In the genomic region with DNA sequence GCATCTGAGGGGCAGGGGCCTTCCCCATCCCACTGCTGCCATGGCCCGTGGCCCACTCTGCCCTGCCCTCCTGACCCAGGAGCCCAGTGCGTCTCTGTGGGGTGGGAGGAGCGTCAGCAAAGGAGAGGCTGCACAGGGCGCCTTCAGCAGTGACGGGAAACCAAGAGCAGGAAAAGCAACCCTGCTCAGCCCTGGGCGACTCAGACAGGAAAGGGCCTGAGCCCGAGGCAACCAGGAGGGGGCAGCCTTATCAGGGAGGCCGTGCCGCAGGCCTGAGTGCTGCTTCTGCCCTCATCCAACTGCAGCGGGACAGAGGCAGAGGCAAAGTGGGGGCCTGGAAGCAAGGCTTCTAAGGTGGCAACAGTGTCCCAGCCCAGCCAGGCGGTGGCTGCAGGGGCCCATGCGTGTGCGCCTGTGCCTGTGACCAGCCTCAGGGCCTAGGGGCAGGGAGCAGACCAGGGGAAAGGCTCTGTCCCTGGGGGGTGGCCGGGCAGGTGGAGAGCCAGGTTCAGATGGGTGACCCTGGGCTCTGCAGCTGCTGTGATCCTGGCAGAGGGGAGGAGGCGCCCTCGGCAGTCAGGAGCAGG, we compare ENCODE assay signal across 18 cellular contexts. TPM values are rescaled to one million over a fixed set of nuclear protein-coding genes. Genes with fewer than 3 reads are reported as not detected.
DNase-seq lines count a peak whose midpoint lies in the region; ATAC-seq, FAIRE-seq and TF ChIP-seq lines count a peak whose summit lies in the region.
"Had no signal": no experiment of that assay in that cellular context is flagged by ENCODE, and none has a peak within 500 bp of the region (broad histone marks: within the 10 kb centered on the region; RNA-seq: fewer than 3 reads in every experiment).

No MANE protein-coding gene starts in this region.

- peak overlapping the region; percentile 16 for H3K9ac ChIP-seq in NT2/D1 (ENCODE audit: insufficient read length, low read depth)
- H3K9ac ChIP-seq in endodermal cell (ENCODE audit: extremely low read depth, low read length, poor library complexity, severe bottlenecking): no peak overlapping the region
- no peak overlapping the region for H3K9ac ChIP-seq in smooth muscle cell (ENCODE audit: low read depth)

- H3K4me1 Mint-ChIP-seq in endodermal cell: peaks cover 11% of the 10 kb centered on the region

- no peaks in the 10 kb centered on the region for H4K20me1 ChIP-seq in smooth muscle cell (ENCODE audit: low read depth)

- H3K9me3 Mint-ChIP-seq in endodermal cell: no peaks in the 10 kb centered on the region

- H3K27ac Mint-ChIP-seq in endodermal cell: no peak overlapping the region

- no peaks in the 10 kb centered on the region for H3F3A ChIP-seq in smooth muscle cell (ENCODE audit: low read depth)

- H3K4me3 ChIP-seq in NT2/D1 (ENCODE audit: insufficient read length, low read depth) (no peak overlapping the region), endodermal cell (ENCODE audit: low read length) (no peak overlapping the region), smooth muscle cell (no peak overlapping the region)
- H3K4me3 ChIP-seq: coronary artery, gastrocnemius medialis, pancreas, stomach had no signal

- H3K27me3 Mint-ChIP-seq in endodermal cell (ENCODE audit: insufficient read depth): peaks cover 14% of the 10 kb centered on the region

- no peaks in the 10 kb centered on the region for H3K9me3 ChIP-seq in NT2/D1 (ENCODE audit: insufficient read depth, low read length)
- no peaks in the 10 kb centered on the region for H3K9me3 ChIP-seq in endodermal cell (ENCODE audit: control insufficient read depth, low read length)
- no peaks in the 10 kb centered on the region for H3K9me3 ChIP-seq in smooth muscle cell (replicated peaks; ENCODE audit: low read depth)
- H3K9me3 ChIP-seq: gastrocnemius medialis, pancreas, stomach had no signal

- H3K4me2 ChIP-seq in smooth muscle cell: no peak overlapping the region

- peak; percentile 48 for DNase-seq in NCI-H82 (lab: John Stamatoyannopoulos, UW)
- DNase-seq in NCI-H82 treated with DMSO at 0.1 percent for 48 hours (lab: John Stamatoyannopoulos, UW; ENCODE audit: unreplicated experiment): no peak
- no peak for DNase-seq in NT2/D1 (ENCODE audit: low read depth, low spot score)
- DNase-seq in endodermal cell: peak; percentile 93
- DNase-seq in smooth muscle cell (lab: John Stamatoyannopoulos, UW; ENCODE audit: unreplicated experiment): no peak
- no peak for DNase-seq in inferior parietal cortex (ENCODE audit: extremely low spot score)
- no peak for DNase-seq in H54 (ENCODE audit: insufficient read length, low spot score)
- DNase-seq: activated CD4-positive, alpha-beta T cell treated with anti-CD3 and anti-CD28 coated beads for 1 hour; gastrocnemius medialis; GDM1; SHP77 treated with DMSO at 0.1 percent for 48 hours; stimulated activated CD4-positive, alpha-beta T cell treated with anti-CD3 and anti-CD28 coated beads, Interleukin-1b, Interleukin-23, amount 100 ng/mL, for 48 hours; stomach had no signal

- no peaks in the 10 kb centered on the region for H3K36me3 Mint-ChIP-seq in endodermal cell (ENCODE audit: low read depth)

- H3K4me3 Mint-ChIP-seq in endodermal cell: no peak overlapping the region

- TF ChIP-seq POLR2A in H54 (IDR thresholded peaks at IDR 0.05; ENCODE audit: low read depth, low read length): no peak

- TF ChIP-seq CTCF in endodermal cell (conservative IDR thresholded peaks at IDR 0.05): peak; percentile 79
- TF ChIP-seq CTCF in smooth muscle cell (IDR thresholded peaks at IDR 0.05; ENCODE audit: borderline replicate concordance, insufficient read depth, poor library complexity, severe bottlenecking): peak; percentile 21

- no peak overlapping the region for H2AFZ ChIP-seq in smooth muscle cell (ENCODE audit: low read depth)

- WGBS in endodermal cell (ENCODE audit: insufficient coverage in 1 of 2, insufficient read length in 1 of 2), 2 experiments: 79 to 82% methylated on average over 8 to 16 of the region's 16 CpGs
- WGBS in smooth muscle cell (ENCODE audit: low lambda C conversion rate): 77% methylated on average over 16 of the region's 16 CpGs

- ATAC-seq in HG03378 (IDR thresholded peaks at IDR 0.05; ENCODE audit: unreplicated experiment): no peak
- ATAC-seq: gastrocnemius medialis had no signal

- no peaks in the 10 kb centered on the region for H3K27me3 ChIP-seq in NT2/D1 (ENCODE audit: insufficient read depth, insufficient read length)
- H3K27me3 ChIP-seq in endodermal cell (ENCODE audit: control insufficient read depth, insufficient read depth, low read length, poor library complexity, severe bottlenecking): no peaks in the 10 kb centered on the region
- no peaks in the 10 kb centered on the region for H3K27me3 ChIP-seq in smooth muscle cell (ENCODE audit: low read depth)
- H3K27me3 ChIP-seq: gastrocnemius medialis had no signal

- no peaks in the 10 kb centered on the region for H3K79me2 ChIP-seq in smooth muscle cell (ENCODE audit: low read depth)

- H3K27ac ChIP-seq in endodermal cell (ENCODE audit: low read depth, low read length) (no peak overlapping the region), smooth muscle cell (ENCODE audit: low read depth) (no peak overlapping the region)
- H3K27ac ChIP-seq: coronary artery, gastrocnemius medialis, pancreas, stomach had no signal

- H3K4me1 ChIP-seq in NT2/D1 (ENCODE audit: insufficient read depth, insufficient read length) (peaks cover 7% of the 10 kb centered on the region), endodermal cell (ENCODE audit: control insufficient read depth, insufficient read depth, low read length) (no peaks in the 10 kb centered on the region), smooth muscle cell (ENCODE audit: low read depth) (no peaks in the 10 kb centered on the region)
- H3K4me1 ChIP-seq: gastrocnemius medialis, pancreas, stomach had no signal

- FAIRE-seq in H54 (lab: Jason Lieb, UNC): no peak
- FAIRE-seq: pancreas had no signal

- H3K36me3 ChIP-seq in NT2/D1 (ENCODE audit: insufficient read depth, insufficient read length, low read length) (no peaks in the 10 kb centered on the region), endodermal cell (ENCODE audit: control insufficient read depth, insufficient read depth, low read length) (no peaks in the 10 kb centered on the region), smooth muscle cell (ENCODE audit: low read depth) (no peaks in the 10 kb centered on the region)
- H3K36me3 ChIP-seq: gastrocnemius medialis, pancreas, stomach had no signal

RNA-seq across cellular contexts. Expression of gene ALPI, which starts 23.3 kb away (rescaled TPM):
- total RNA-seq in endodermal cell (not detected), smooth muscle cell (not detected in 2 replicates)
- not detected for polyA plus RNA-seq in endodermal cell (2013, experiment 1 of 2)
- polyA plus RNA-seq in endodermal cell (2013, experiment 2 of 2): not detected
- polyA plus RNA-seq in smooth muscle cell: not detected in 2 replicates
- total RNA-seq: A673, gastrocnemius medialis, lower leg skin, pancreas had no signal
- polyA plus RNA-seq: pancreas, stomach had no signal

RNA-seq across cellular contexts. Expression of gene ALPG, which starts 26.0 kb away (rescaled TPM):
- total RNA-seq in endodermal cell (not detected), smooth muscle cell (not detected in 2 replicates)
- 0.11 TPM for polyA plus RNA-seq in endodermal cell (2013, experiment 1 of 2)
- not detected for polyA plus RNA-seq in endodermal cell (2013, experiment 2 of 2)
- not detected in 2 replicates for polyA plus RNA-seq in smooth muscle cell
- total RNA-seq: A673, gastrocnemius medialis, lower leg skin, pancreas, stomach had no signal
- polyA plus RNA-seq: pancreas, stomach had no signal

RNA-seq across cellular contexts. Expression of gene ALPP, which starts 54.1 kb away (rescaled TPM):
- total RNA-seq in endodermal cell (not detected), smooth muscle cell (0.22 and 0.58 TPM in 2 replicates)
- polyA plus RNA-seq in endodermal cell (2013, experiment 1 of 2): not detected
- not detected for polyA plus RNA-seq in endodermal cell (2013, experiment 2 of 2)
- polyA plus RNA-seq in smooth muscle cell: 0.99 TPM in 1 of 2 replicates, not detected in the other
- total RNA-seq: A673, gastrocnemius medialis, lower leg skin, pancreas, stomach had no signal
- polyA plus RNA-seq: pancreas, stomach had no signal

RNA-seq across cellular contexts. Expression of gene ECEL1, which starts 54.9 kb away (rescaled TPM):
- total RNA-seq in endodermal cell (1 to 10 TPM; 1.6 to 4.6 TPM), smooth muscle cell (not detected in 2 replicates)
- polyA plus RNA-seq in endodermal cell (2013, experiment 1 of 2): 16.1 TPM
- polyA plus RNA-seq in endodermal cell (2013, experiment 2 of 2): 12.0 TPM
- not detected in 2 replicates for polyA plus RNA-seq in smooth muscle cell

Comparison
In these comparisons a context has a peak if more than half of its experiments do, and no peak if none do; other contexts are left out.
1. DNase-seq: peak in NCI-H82 (single experiment) and endodermal cell (single experiment); none in NCI-H82 treated with DMSO at 0.1 percent for 48 hours (single experiment), NT2/D1 (single experiment), smooth muscle cell (single experiment), inferior parietal cortex (single experiment) and H54 (single experiment).